In the genomic region with DNA sequence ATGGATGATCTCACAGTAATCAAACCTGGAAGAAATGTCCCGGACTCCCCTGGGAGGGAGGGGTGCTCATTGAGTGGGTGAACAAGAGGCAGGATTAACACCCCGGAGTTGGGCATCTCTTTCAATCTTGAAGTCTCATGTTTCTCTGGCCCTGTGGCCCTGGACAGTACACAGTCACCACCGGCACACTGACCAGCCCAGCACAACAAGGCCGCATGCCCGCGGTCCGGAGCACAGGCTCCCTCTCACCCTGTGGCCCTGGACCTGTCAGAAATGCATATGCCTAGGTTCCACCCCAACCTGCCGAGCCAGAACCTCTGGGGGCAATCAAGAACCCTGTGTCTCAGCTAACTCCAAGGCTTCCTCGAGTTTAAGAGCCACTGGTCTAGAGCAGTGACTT, we compare ENCODE assay signal across 2 cellular contexts.
TF ChIP-seq lines count a peak whose summit lies in the region.

No MANE protein-coding gene starts in this region.

TF ChIP-seq in GM23338, 12 proteins besides CTCF, POLR2A, EP300 and RAD21 (continued from another document):
- TF ChIP-seq, protein P1, sequence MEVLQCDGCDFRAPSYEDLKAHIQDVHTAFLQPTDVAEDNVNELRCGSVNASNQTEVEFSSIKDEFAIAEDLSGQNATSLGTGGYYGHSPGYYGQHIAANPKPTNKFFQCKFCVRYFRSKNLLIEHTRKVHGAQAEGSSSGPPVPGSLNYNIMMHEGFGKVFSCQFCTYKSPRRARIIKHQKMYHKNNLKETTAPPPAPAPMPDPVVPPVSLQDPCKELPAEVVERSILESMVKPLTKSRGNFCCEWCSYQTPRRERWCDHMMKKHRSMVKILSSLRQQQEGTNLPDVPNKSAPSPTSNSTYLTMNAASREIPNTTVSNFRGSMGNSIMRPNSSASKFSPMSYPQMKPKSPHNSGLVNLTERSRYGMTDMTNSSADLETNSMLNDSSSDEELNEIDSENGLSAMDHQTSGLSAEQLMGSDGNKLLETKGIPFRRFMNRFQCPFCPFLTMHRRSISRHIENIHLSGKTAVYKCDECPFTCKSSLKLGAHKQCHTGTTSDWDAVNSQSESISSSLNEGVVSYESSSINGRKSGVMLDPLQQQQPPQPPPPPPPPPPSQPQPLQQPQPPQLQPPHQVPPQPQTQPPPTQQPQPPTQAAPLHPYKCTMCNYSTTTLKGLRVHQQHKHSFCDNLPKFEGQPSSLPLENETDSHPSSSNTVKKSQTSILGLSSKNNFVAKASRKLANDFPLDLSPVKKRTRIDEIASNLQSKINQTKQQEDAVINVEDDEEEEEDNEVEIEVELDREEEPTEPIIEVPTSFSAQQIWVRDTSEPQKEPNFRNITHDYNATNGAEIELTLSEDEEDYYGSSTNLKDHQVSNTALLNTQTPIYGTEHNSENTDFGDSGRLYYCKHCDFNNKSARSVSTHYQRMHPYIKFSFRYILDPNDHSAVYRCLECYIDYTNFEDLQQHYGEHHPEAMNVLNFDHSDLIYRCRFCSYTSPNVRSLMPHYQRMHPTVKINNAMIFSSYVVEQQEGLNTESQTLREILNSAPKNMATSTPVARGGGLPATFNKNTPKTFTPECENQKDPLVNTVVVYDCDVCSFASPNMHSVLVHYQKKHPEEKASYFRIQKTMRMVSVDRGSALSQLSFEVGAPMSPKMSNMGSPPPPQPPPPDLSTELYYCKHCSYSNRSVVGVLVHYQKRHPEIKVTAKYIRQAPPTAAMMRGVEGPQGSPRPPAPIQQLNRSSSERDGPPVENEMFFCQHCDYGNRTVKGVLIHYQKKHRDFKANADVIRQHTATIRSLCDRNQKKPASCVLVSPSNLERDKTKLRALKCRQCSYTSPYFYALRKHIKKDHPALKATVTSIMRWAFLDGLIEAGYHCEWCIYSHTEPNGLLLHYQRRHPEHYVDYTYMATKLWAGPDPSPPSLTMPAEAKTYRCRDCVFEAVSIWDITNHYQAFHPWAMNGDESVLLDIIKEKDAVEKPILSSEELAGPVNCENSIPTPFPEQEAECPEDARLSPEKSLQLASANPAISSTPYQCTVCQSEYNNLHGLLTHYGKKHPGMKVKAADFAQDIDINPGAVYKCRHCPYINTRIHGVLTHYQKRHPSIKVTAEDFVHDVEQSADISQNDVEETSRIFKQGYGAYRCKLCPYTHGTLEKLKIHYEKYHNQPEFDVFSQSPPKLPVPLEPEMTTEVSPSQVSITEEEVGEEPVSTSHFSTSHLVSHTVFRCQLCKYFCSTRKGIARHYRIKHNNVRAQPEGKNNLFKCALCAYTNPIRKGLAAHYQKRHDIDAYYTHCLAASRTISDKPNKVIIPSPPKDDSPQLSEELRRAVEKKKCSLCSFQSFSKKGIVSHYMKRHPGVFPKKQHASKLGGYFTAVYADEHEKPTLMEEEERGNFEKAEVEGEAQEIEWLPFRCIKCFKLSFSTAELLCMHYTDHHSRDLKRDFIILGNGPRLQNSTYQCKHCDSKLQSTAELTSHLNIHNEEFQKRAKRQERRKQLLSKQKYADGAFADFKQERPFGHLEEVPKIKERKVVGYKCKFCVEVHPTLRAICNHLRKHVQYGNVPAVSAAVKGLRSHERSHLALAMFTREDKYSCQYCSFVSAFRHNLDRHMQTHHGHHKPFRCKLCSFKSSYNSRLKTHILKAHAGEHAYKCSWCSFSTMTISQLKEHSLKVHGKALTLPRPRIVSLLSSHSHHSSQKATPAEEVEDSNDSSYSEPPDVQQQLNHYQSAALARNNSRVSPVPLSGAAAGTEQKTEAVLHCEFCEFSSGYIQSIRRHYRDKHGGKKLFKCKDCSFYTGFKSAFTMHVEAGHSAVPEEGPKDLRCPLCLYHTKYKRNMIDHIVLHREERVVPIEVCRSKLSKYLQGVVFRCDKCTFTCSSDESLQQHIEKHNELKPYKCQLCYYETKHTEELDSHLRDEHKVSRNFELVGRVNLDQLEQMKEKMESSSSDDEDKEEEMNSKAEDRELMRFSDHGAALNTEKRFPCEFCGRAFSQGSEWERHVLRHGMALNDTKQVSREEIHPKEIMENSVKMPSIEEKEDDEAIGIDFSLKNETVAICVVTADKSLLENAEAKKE (CRISPR knock-in tag; IDR thresholded peaks at IDR 0.05), result no peak
- TF ChIP-seq EZH2 (IDR thresholded peaks at IDR 0.05; ENCODE audit: low read depth, unreplicated experiment), result no peak
- TF ChIP-seq, protein P2, sequence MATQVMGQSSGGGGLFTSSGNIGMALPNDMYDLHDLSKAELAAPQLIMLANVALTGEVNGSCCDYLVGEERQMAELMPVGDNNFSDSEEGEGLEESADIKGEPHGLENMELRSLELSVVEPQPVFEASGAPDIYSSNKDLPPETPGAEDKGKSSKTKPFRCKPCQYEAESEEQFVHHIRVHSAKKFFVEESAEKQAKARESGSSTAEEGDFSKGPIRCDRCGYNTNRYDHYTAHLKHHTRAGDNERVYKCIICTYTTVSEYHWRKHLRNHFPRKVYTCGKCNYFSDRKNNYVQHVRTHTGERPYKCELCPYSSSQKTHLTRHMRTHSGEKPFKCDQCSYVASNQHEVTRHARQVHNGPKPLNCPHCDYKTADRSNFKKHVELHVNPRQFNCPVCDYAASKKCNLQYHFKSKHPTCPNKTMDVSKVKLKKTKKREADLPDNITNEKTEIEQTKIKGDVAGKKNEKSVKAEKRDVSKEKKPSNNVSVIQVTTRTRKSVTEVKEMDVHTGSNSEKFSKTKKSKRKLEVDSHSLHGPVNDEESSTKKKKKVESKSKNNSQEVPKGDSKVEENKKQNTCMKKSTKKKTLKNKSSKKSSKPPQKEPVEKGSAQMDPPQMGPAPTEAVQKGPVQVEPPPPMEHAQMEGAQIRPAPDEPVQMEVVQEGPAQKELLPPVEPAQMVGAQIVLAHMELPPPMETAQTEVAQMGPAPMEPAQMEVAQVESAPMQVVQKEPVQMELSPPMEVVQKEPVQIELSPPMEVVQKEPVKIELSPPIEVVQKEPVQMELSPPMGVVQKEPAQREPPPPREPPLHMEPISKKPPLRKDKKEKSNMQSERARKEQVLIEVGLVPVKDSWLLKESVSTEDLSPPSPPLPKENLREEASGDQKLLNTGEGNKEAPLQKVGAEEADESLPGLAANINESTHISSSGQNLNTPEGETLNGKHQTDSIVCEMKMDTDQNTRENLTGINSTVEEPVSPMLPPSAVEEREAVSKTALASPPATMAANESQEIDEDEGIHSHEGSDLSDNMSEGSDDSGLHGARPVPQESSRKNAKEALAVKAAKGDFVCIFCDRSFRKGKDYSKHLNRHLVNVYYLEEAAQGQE (IDR thresholded peaks at IDR 0.05; ENCODE audit: unreplicated experiment), result no peak
- no peak for TF ChIP-seq CREB1 (CRISPR knock-in tag; IDR thresholded peaks at IDR 0.05; ENCODE audit: low read depth)
- TF ChIP-seq POLR2AphosphoS5 (IDR thresholded peaks at IDR 0.05; ENCODE audit: low read depth), result no peak
- TF ChIP-seq, protein P3, sequence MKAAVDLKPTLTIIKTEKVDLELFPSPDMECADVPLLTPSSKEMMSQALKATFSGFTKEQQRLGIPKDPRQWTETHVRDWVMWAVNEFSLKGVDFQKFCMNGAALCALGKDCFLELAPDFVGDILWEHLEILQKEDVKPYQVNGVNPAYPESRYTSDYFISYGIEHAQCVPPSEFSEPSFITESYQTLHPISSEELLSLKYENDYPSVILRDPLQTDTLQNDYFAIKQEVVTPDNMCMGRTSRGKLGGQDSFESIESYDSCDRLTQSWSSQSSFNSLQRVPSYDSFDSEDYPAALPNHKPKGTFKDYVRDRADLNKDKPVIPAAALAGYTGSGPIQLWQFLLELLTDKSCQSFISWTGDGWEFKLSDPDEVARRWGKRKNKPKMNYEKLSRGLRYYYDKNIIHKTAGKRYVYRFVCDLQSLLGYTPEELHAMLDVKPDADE (IDR thresholded peaks at IDR 0.05), result no peak
- no peak for TF ChIP-seq EZH2phosphoT487 (IDR thresholded peaks at IDR 0.05; ENCODE audit: unreplicated experiment)
- no peak for TF ChIP-seq STAT1 (IDR thresholded peaks at IDR 0.05; ENCODE audit: unreplicated experiment)

TF ChIP-seq in WTC11, 78 proteins besides CTCF, POLR2A, EP300 and RAD21 (continued from another document):
- TF ChIP-seq EMX1 (CRISPR knock-in tag; IDR thresholded peaks at IDR 0.05) (no peak), ZNF263 (CRISPR knock-in tag; IDR thresholded peaks at IDR 0.05; ENCODE audit: low read depth) (no peak), HMGA2 (CRISPR knock-in tag; IDR thresholded peaks at IDR 0.05) (no peak), NR2C2 (CRISPR knock-in tag; IDR thresholded peaks at IDR 0.05) (no peak)
- TF ChIP-seq, protein P4, sequence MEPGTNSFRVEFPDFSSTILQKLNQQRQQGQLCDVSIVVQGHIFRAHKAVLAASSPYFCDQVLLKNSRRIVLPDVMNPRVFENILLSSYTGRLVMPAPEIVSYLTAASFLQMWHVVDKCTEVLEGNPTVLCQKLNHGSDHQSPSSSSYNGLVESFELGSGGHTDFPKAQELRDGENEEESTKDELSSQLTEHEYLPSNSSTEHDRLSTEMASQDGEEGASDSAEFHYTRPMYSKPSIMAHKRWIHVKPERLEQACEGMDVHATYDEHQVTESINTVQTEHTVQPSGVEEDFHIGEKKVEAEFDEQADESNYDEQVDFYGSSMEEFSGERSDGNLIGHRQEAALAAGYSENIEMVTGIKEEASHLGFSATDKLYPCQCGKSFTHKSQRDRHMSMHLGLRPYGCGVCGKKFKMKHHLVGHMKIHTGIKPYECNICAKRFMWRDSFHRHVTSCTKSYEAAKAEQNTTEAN (CRISPR knock-in tag; IDR thresholded peaks at IDR 0.05), result no peak
- TF ChIP-seq, protein P5, sequence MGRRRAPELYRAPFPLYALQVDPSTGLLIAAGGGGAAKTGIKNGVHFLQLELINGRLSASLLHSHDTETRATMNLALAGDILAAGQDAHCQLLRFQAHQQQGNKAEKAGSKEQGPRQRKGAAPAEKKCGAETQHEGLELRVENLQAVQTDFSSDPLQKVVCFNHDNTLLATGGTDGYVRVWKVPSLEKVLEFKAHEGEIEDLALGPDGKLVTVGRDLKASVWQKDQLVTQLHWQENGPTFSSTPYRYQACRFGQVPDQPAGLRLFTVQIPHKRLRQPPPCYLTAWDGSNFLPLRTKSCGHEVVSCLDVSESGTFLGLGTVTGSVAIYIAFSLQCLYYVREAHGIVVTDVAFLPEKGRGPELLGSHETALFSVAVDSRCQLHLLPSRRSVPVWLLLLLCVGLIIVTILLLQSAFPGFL (CRISPR knock-in tag; IDR thresholded peaks at IDR 0.05; ENCODE audit: borderline replicate concordance), result no peak
